ENCODE assay signal across 1 cellular context in genomic region chr4:171622729-171623128, GRCh38.
A peak's percentile ranks its signal among the peaks of the same experiment; 100 is the strongest.
TF ChIP-seq lines count a peak whose summit lies in the region.

No MANE protein-coding gene starts in this region.

TF ChIP-seq in GM12878, 131 proteins besides CTCF, POLR2A, EP300 and RAD21 (continued from another document):
- 0 out of 2 replicates have a peak, but pooled peaks have one; percentile 36 for TF ChIP-seq MTA2 (IDR thresholded peaks at IDR 0.05; ENCODE audit: low read depth)
- TF ChIP-seq SMC3 (IDR thresholded peaks at IDR 0.05; ENCODE audit: borderline replicate concordance, low read length), result no peak
- TF ChIP-seq USF2 (IDR thresholded peaks at IDR 0.05; ENCODE audit: borderline replicate concordance, low read depth, low read length), result no peak
